In genomic region chr10:109773818-109774440, GRCh38 we compare ENCODE assay signal across 8 cellular contexts.
DNase-seq lines count a peak whose midpoint lies in the region; ATAC-seq and TF ChIP-seq lines count a peak whose summit lies in the region.

No MANE protein-coding gene starts in this region.

- H3K4me1 Mint-ChIP-seq in HFFc6 (ENCODE audit: low read depth), result no peaks in the 10 kb centered on the region
- H3K4me1 Mint-ChIP-seq in activated T-helper 1 cell treated with anti-CD3 and anti-CD28 coated beads, Interleukin-12 subunit alpha, Interleukin-12 subunit beta, Interleukin-2, Interleukin-4 antibody, amounts not matched to agents 30 ng/mL and 10 ng/mL and 1 ng/mL, durations not matched to agents 14 hours and 24 hours and 36 hours (ENCODE audit: low read depth), result no peaks in the 10 kb centered on the region

- ATAC-seq in DND-41 (ENCODE audit: insufficient read depth, low read depth) (peak; percentile 53; the same call in 1 of the 3 replicates), HG02642 (IDR thresholded peaks at IDR 0.05; ENCODE audit: poor library complexity, unreplicated experiment) (no peak)

- no peaks in the 10 kb centered on the region for H3K9me3 Mint-ChIP-seq in HFFc6
- no peaks in the 10 kb centered on the region for H3K9me3 Mint-ChIP-seq in activated T-helper 1 cell treated with anti-CD3 and anti-CD28 coated beads, Interleukin-12 subunit alpha, Interleukin-12 subunit beta, Interleukin-2, Interleukin-4 antibody, amounts not matched to agents 30 ng/mL and 10 ng/mL and 1 ng/mL, durations not matched to agents 14 hours and 24 hours and 36 hours

- no peaks in the 10 kb centered on the region for H3K79me2 ChIP-seq in DND-41 (ENCODE audit: insufficient read depth, low read length)

- no peak overlapping the region for H3K27ac ChIP-seq in DND-41 (ENCODE audit: low read length)

- H3K4me3 Mint-ChIP-seq in HFFc6, result no peak overlapping the region
- H3K4me3 Mint-ChIP-seq in activated T-helper 1 cell treated with anti-CD3 and anti-CD28 coated beads, Interleukin-12 subunit alpha, Interleukin-12 subunit beta, Interleukin-2, Interleukin-4 antibody, amounts not matched to agents 30 ng/mL and 10 ng/mL and 1 ng/mL, durations not matched to agents 14 hours and 24 hours and 36 hours, result no peak overlapping the region

- H3K4me3 ChIP-seq in DND-41 (ENCODE audit: low read depth in 1 of 2, low read length in 2 of 2), result no peak overlapping the region

- H3K9ac ChIP-seq in DND-41 (ENCODE audit: low read depth, low read length), result no peak overlapping the region

- no peak for DNase-seq in DND-41
- peak; percentile 47 for DNase-seq in HFFc6
- DNase-seq in RPMI8226, result peak; percentile 11
- DNase-seq in glomerular visceral epithelial cell (ENCODE audit: extremely low spot score), result peak; percentile 6
- no peak for DNase-seq in NCI-H226
- no peak for DNase-seq in activated CD4-positive, alpha-beta T cell treated with anti-CD3 and anti-CD28 coated beads, Interleukin-2, amount 50 U/mL, for 1 hour
- DNase-seq in activated T-helper 1 cell treated with anti-CD3 and anti-CD28 coated beads, Interleukin-12 subunit alpha, Interleukin-12 subunit beta, Interleukin-2, Interleukin-4 antibody, amounts not matched to agents 30 ng/mL and 10 ng/mL and 1 ng/mL, durations not matched to agents 14 hours and 24 hours and 36 hours (ENCODE audit: low spot score), result no peak

- no peaks in the 10 kb centered on the region for H3K9me3 ChIP-seq in DND-41 (ENCODE audit: insufficient read depth, low read length, severe bottlenecking)

- H2AFZ ChIP-seq in DND-41 (ENCODE audit: low read depth, low read length), result no peak overlapping the region

- H3K27me3 Mint-ChIP-seq in HFFc6 (ENCODE audit: insufficient read depth), result no peaks in the 10 kb centered on the region; the same call in 1 of the 2 replicates
- H3K27me3 Mint-ChIP-seq in activated T-helper 1 cell treated with anti-CD3 and anti-CD28 coated beads, Interleukin-12 subunit alpha, Interleukin-12 subunit beta, Interleukin-2, Interleukin-4 antibody, amounts not matched to agents 30 ng/mL and 10 ng/mL and 1 ng/mL, durations not matched to agents 14 hours and 24 hours and 36 hours (ENCODE audit: insufficient read depth), result no peaks in the 10 kb centered on the region

- no peaks in the 10 kb centered on the region for H3K36me3 ChIP-seq in DND-41 (ENCODE audit: insufficient read depth, low read length)

- no peaks in the 10 kb centered on the region for H3K36me3 Mint-ChIP-seq in HFFc6 (ENCODE audit: low read depth)
- no peaks in the 10 kb centered on the region for H3K36me3 Mint-ChIP-seq in activated T-helper 1 cell treated with anti-CD3 and anti-CD28 coated beads, Interleukin-12 subunit alpha, Interleukin-12 subunit beta, Interleukin-2, Interleukin-4 antibody, amounts not matched to agents 30 ng/mL and 10 ng/mL and 1 ng/mL, durations not matched to agents 14 hours and 24 hours and 36 hours (ENCODE audit: low read depth)

- peaks cover 3% of the 10 kb centered on the region for H3K27me3 ChIP-seq in DND-41 (ENCODE audit: insufficient read depth, low read length, poor library complexity)

- no peaks in the 10 kb centered on the region for H3K4me1 ChIP-seq in DND-41 (ENCODE audit: insufficient read depth, low read length)

- no peak overlapping the region for H3K27ac Mint-ChIP-seq in HFFc6
- H3K27ac Mint-ChIP-seq in activated T-helper 1 cell treated with anti-CD3 and anti-CD28 coated beads, Interleukin-12 subunit alpha, Interleukin-12 subunit beta, Interleukin-2, Interleukin-4 antibody, amounts not matched to agents 30 ng/mL and 10 ng/mL and 1 ng/mL, durations not matched to agents 14 hours and 24 hours and 36 hours, result no peak overlapping the region

- no peaks in the 10 kb centered on the region for H4K20me1 ChIP-seq in DND-41 (ENCODE audit: insufficient read depth, low read length)

- H3K4me2 ChIP-seq in DND-41 (ENCODE audit: insufficient read depth, low read length), result no peak overlapping the region

- intact Hi-C loops in activated T-helper 1 cell treated with anti-CD3 and anti-CD28 coated beads, Interleukin-12 subunit alpha, Interleukin-12 subunit beta, Interleukin-2, Interleukin-4 antibody, amounts not matched to agents 30 ng/mL and 10 ng/mL and 1 ng/mL, durations not matched to agents 14 hours and 24 hours and 36 hours (cut with micrococcal nuclease), result no loop called here

- TF ChIP-seq CTCF in DND-41 (IDR thresholded peaks at IDR 0.05; ENCODE audit: borderline replicate concordance, extremely low read depth, low read length, poor library complexity, severe bottlenecking), result peak; percentile 64
- peak; percentile 79 for TF ChIP-seq CTCF in HFFc6 (IDR thresholded peaks at IDR 0.05)

Comparison
In these comparisons a context has a peak if more than half of its experiments do, and no peak if none do; other contexts are left out.
1. DNase-seq: peak in HFFc6 (single experiment), RPMI8226 (single experiment) and glomerular visceral epithelial cell (single experiment); none in DND-41 (single experiment), NCI-H226 (single experiment), activated CD4-positive, alpha-beta T cell treated with anti-CD3 and anti-CD28 coated beads, Interleukin-2, amount 50 U/mL, for 1 hour (single experiment) and activated T-helper 1 cell treated with anti-CD3 and anti-CD28 coated beads, Interleukin-12 subunit alpha, Interleukin-12 subunit beta, Interleukin-2, Interleukin-4 antibody, amounts not matched to agents 30 ng/mL and 10 ng/mL and 1 ng/mL, durations not matched to agents 14 hours and 24 hours and 36 hours (single experiment).